Comparison of ENCODE assay signal across 8 cellular contexts in the genomic region with DNA sequence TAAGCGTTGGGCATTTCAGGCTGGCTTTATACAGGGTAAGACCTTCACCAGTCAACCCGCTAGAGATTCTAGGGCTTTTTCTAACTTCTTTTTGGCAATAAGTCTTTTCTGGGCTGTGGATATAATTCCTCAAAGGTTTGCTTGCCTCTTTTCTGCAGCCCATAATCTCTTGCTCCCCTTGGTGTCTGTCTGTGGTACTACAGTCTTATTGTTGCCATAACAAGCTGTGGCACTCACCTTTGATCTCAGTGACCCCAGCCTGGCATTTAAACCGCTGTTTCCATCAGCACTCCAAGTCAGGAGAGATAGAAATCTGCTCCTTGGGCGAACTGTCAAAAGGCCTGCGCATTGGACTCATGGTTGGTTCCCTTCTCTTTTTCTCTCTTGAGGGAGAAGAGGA. TPM values are rescaled to one million over a fixed set of nuclear protein-coding genes. Genes with fewer than 3 reads are reported as not detected.
DNase-seq lines count a peak whose midpoint lies in the region; ATAC-seq and TF ChIP-seq lines count a peak whose summit lies in the region.

No MANE protein-coding gene starts in this region.

- no peak for DNase-seq in heart left ventricle
- DNase-seq in left cardiac atrium: no peak
- peak; percentile 27 for DNase-seq in MM.1S
- DNase-seq in dorsolateral prefrontal cortex: no peak
- no peak for DNase-seq in retinal pigment epithelial cell (ENCODE audit: low read depth)
- DNase-seq in ascending aorta (ENCODE audit: low spot score in 2 of 2): no peak
- DNase-seq in NCI-H146 (lab: John Stamatoyannopoulos, UW): no peak
- DNase-seq in ovary: no peak

- H3K9ac ChIP-seq in MM.1S (ENCODE audit: low read length): no peak overlapping the region

- intact Hi-C loops in heart left ventricle (cut with DNase I): no loop called here
- intact Hi-C loops in left cardiac atrium (cut with DNase I): no loop called here
- intact Hi-C loops in dorsolateral prefrontal cortex (cut with DNase I): no loop called here
- intact Hi-C loops in ascending aorta (cut with DNase I): no loop called here
- intact Hi-C loops in ovary (cut with DNase I): no loop called here

- H3K9me3 ChIP-seq in heart left ventricle: peaks cover 0 to 8% (median 0%) of the 10 kb centered on the region in 12 donors
- no peaks in the 10 kb centered on the region for H3K9me3 ChIP-seq in MM.1S (replicated peaks; ENCODE audit: insufficient read depth, low read length)
- peaks cover 0 to 8% of the 10 kb centered on the region in 2 donors for H3K9me3 ChIP-seq in ascending aorta
- no peaks in the 10 kb centered on the region for H3K9me3 ChIP-seq in ovary

- H3K9me2 ChIP-seq in MM.1S (replicated peaks; ENCODE audit: insufficient read depth, low read length): no peaks in the 10 kb centered on the region

- TF ChIP-seq CTCF in heart left ventricle (IDR thresholded peaks at IDR 0.05): peak in 11 of 12 donors; percentile 20 to 53 (median 37)
- peak; percentile 55 for TF ChIP-seq CTCF in MM.1S (IDR thresholded peaks at IDR 0.05; ENCODE audit: low read length)
- peak in 30 of 56 donors; percentile 11 to 44 (median 28) for TF ChIP-seq CTCF in dorsolateral prefrontal cortex (IDR thresholded peaks at IDR 0.05 in 54 of 56, conservative IDR thresholded peaks at IDR 0.05 in 2 of 56; ENCODE audit: low read depth in 1 of 56, partially characterized antibody in 56 of 56)
- peak; percentile 82 for TF ChIP-seq CTCF in retinal pigment epithelial cell (conservative IDR thresholded peaks at IDR 0.05; ENCODE audit: low read depth, low read length)
- no peak for TF ChIP-seq CTCF in ascending aorta (IDR thresholded peaks at IDR 0.05)
- TF ChIP-seq CTCF in ovary (IDR thresholded peaks at IDR 0.05): no peak

- no peaks in the 10 kb centered on the region for H3F3A ChIP-seq in MM.1S (ENCODE audit: insufficient read depth, low read length)

- TF ChIP-seq POLR2A in heart left ventricle (IDR thresholded peaks at IDR 0.05) (no peak), ovary (IDR thresholded peaks at IDR 0.05) (no peak)

- 70 to 80% (median 75%) methylated on average over 5 of the region's 5 CpGs for WGBS in heart left ventricle, 4 donors
- WGBS in ovary, 3 donors: 72 to 79% (median 76%) methylated on average over 5 of the region's 5 CpGs

- H3K4me1 ChIP-seq in heart left ventricle (no peaks in the 10 kb centered on the region), MM.1S (ENCODE audit: low read length) (no peaks in the 10 kb centered on the region), ascending aorta (no peaks in the 10 kb centered on the region), ovary (ENCODE audit: insufficient read depth) (no peaks in the 10 kb centered on the region)

- H4K20me1 ChIP-seq in MM.1S (ENCODE audit: insufficient read depth, low read length): no peaks in the 10 kb centered on the region

- H3K79me2 ChIP-seq in MM.1S (ENCODE audit: low read length): no peaks in the 10 kb centered on the region

- no peak overlapping the region for H3K4me2 ChIP-seq in MM.1S (ENCODE audit: low read depth, low read length)

- H3K27me3 ChIP-seq in heart left ventricle (no peaks in the 10 kb centered on the region), MM.1S (replicated peaks; ENCODE audit: insufficient read depth, low read length) (no peaks in the 10 kb centered on the region), dorsolateral prefrontal cortex (peaks cover 0 to 3% (median 0%) of the 10 kb centered on the region in 45 donors), ascending aorta (no peaks in the 10 kb centered on the region), ovary (no peaks in the 10 kb centered on the region)

- TF ChIP-seq EP300 in ovary (IDR thresholded peaks at IDR 0.05): no peak

- no peak overlapping the region for H3K27ac ChIP-seq in heart left ventricle
- no peak overlapping the region for H3K27ac ChIP-seq in MM.1S (ENCODE audit: low read length)
- H3K27ac ChIP-seq in dorsolateral prefrontal cortex: no peak overlapping the region
- H3K27ac ChIP-seq in ascending aorta: no peak overlapping the region
- no peak overlapping the region for H3K27ac ChIP-seq in ovary

- H2AFZ ChIP-seq in MM.1S (ENCODE audit: low read length): no peak overlapping the region

- ATAC-seq in heart left ventricle: peak in 1 of 4 donors; percentile 53
- ATAC-seq in left cardiac atrium: no peak

- H3K4me3 ChIP-seq in heart left ventricle (no peak overlapping the region), MM.1S (ENCODE audit: low read length) (no peak overlapping the region), dorsolateral prefrontal cortex (no peak overlapping the region), retinal pigment epithelial cell (ENCODE audit: low read length) (no peak overlapping the region), ascending aorta (no peak overlapping the region), ovary (no peak overlapping the region)

- H3K36me3 ChIP-seq in heart left ventricle (no peaks in the 10 kb centered on the region), MM.1S (replicated peaks; ENCODE audit: insufficient read depth, low read length) (no peaks in the 10 kb centered on the region), ascending aorta (no peaks in the 10 kb centered on the region), ovary (no peaks in the 10 kb centered on the region)

RNA-seq across cellular contexts. Expression of gene MPHOSPH8, which starts 14.5 kb away (rescaled TPM):
- total RNA-seq in heart left ventricle: 10 to 100 TPM; 15.2 to 39.3 (median 26.1) TPM
- 10 to 100 TPM; 22.6 to 37.6 TPM for polyA plus RNA-seq in heart left ventricle
- 10 to 100 TPM; 27.5 to 32.5 TPM for total RNA-seq in left cardiac atrium
- total RNA-seq in dorsolateral prefrontal cortex: 100 to 1,000 TPM in 2 of 120 experiments, 10 to 100 TPM in 118; 55.4 to 102 (median 72.7) TPM
- 18.5 TPM for total RNA-seq in ascending aorta
- 10 to 100 TPM; 32.9 to 47.2 (median 38.3) TPM for total RNA-seq in ovary
- polyA plus RNA-seq in ovary: 10 to 100 TPM; 44.3 to 58.4 TPM

RNA-seq across cellular contexts. Expression of gene TPTE2, which starts 57.6 kb away (rescaled TPM):
- total RNA-seq in heart left ventricle (not detected), left cardiac atrium (not detected), dorsolateral prefrontal cortex (1 to 10 TPM in 9 of 120 experiments, under 1 TPM in 63, not detected in 48; 0.26 to 1.7 (median 0.59) TPM), ascending aorta (not detected), ovary (under 1 TPM in 1 of 7 donors, not detected in 6; 0.11 TPM)
- polyA plus RNA-seq in heart left ventricle (not detected), ovary (under 1 TPM in 1 of 2 donors, not detected in 1; 0.18 TPM)

Comparison
In these comparisons a context has a peak if more than half of its experiments do, and no peak if none do; other contexts are left out.
1. CTCF ChIP-seq: peak in heart left ventricle (11 of 12), MM.1S (single experiment), dorsolateral prefrontal cortex (30 of 56) and retinal pigment epithelial cell (single experiment); none in ascending aorta (0 of 3) and ovary (0 of 3).